In the genomic region with DNA sequence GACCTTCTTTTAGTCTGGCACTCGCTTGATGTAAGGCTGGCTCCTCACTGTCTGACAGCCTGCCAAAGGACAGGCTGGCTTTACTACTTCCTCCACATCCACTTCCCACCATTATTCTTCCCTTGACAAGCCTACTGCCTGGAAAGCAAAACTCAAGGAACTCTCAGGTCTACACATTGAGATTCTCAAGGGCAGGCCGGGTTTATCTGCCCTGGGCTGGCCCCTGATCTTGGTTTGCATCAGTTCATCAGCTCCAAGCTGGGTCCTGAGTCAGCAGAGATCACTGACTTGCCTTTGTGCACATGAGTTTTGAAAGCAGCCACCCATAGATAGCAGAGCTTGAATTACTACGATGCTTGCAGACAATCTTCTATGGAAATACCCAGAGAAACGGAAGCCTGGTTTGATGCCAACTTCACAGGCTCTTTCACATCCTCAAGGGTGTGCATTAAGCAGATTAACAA, we compare ENCODE assay signal across 8 cellular contexts. TPM values are rescaled to one million over a fixed set of nuclear protein-coding genes. Genes with fewer than 3 reads are reported as not detected.
DNase-seq lines count a peak whose midpoint lies in the region; ATAC-seq lines count a peak whose summit lies in the region.

No MANE protein-coding gene starts in this region.

- DNase-seq in activated naive CD4-positive, alpha-beta T cell treated with anti-CD3 and anti-CD28 coated beads for 36 hours: peak; percentile 73
- DNase-seq in activated naive CD4-positive, alpha-beta T cell treated with anti-CD3 and anti-CD28 coated beads, Interleukin-2, amount 50 U/mL, for 16 hours: no peak
- DNase-seq in stimulated activated CD4-positive, alpha-beta T cell treated with anti-CD3 and anti-CD28 coated beads, Interleukin-4, amount 100 ng/mL, for 48 hours (ENCODE audit: low read depth in 2 of 2): peak; percentile 28 to 29
- DNase-seq in NCI-H187 treated with DMSO at 0.1 percent for 48 hours (lab: John Stamatoyannopoulos, UW) (no peak), islet precursor cell (no peak), HUDEP-2 (lab: John Stamatoyannopoulos, UW; ENCODE audit: unreplicated experiment in 76 of 76) (no peak)

- H3K4me1 Mint-ChIP-seq in activated naive CD4-positive, alpha-beta T cell treated with anti-CD3 and anti-CD28 coated beads for 36 hours (ENCODE audit: low read depth): peaks cover 30% of the 10 kb centered on the region

- H3K27ac ChIP-seq in angular gyrus (ENCODE audit: low read depth, low read length): peak overlapping the region; percentile 71

- ATAC-seq in HG03342 (IDR thresholded peaks at IDR 0.05; ENCODE audit: unreplicated experiment): peak; percentile 34

- CTCF ChIA-PET in activated naive CD4-positive, alpha-beta T cell treated with anti-CD3 and anti-CD28 coated beads for 36 hours (lab: Charles Lee): interaction anchor here (0.6 kb wide), 1 partner anchor 266 kb away, joined by 5 read pairs; no protein-coding TSS in a partner anchor

- H3K9me3 Mint-ChIP-seq in activated naive CD4-positive, alpha-beta T cell treated with anti-CD3 and anti-CD28 coated beads for 36 hours: no peaks in the 10 kb centered on the region

- H3K27ac Mint-ChIP-seq in activated naive CD4-positive, alpha-beta T cell treated with anti-CD3 and anti-CD28 coated beads for 36 hours: peak overlapping the region; percentile 73

- H3K36me3 Mint-ChIP-seq in activated naive CD4-positive, alpha-beta T cell treated with anti-CD3 and anti-CD28 coated beads for 36 hours (ENCODE audit: low read depth): no peaks in the 10 kb centered on the region

- H3K27me3 Mint-ChIP-seq in activated naive CD4-positive, alpha-beta T cell treated with anti-CD3 and anti-CD28 coated beads for 36 hours (ENCODE audit: low read depth): no peaks in the 10 kb centered on the region

- H3K4me3 Mint-ChIP-seq in activated naive CD4-positive, alpha-beta T cell treated with anti-CD3 and anti-CD28 coated beads for 36 hours: no peak overlapping the region

- intact Hi-C loops in activated naive CD4-positive, alpha-beta T cell treated with anti-CD3 and anti-CD28 coated beads for 36 hours (cut with micrococcal nuclease): loop anchor here (1.0 kb wide), 6 partner anchors 9 to 478 kb away; no protein-coding TSS in a partner anchor

RNA-seq across cellular contexts. Expression of gene KCTD18, which starts 53.9 kb away (rescaled TPM):
- 10 to 100 TPM in 1 of 2 experiments, 1 to 10 TPM in 1; 8.7 to 10.0 TPM for total RNA-seq in activated naive CD4-positive, alpha-beta T cell treated with anti-CD3 and anti-CD28 coated beads for 36 hours

Comparison
In these comparisons a context has a peak if more than half of its experiments do, and no peak if none do; other contexts are left out.
1. DNase-seq: peak in activated naive CD4-positive, alpha-beta T cell treated with anti-CD3 and anti-CD28 coated beads for 36 hours (single experiment) and stimulated activated CD4-positive, alpha-beta T cell treated with anti-CD3 and anti-CD28 coated beads, Interleukin-4, amount 100 ng/mL, for 48 hours (2 of 2); none in activated naive CD4-positive, alpha-beta T cell treated with anti-CD3 and anti-CD28 coated beads, Interleukin-2, amount 50 U/mL, for 16 hours (single experiment), NCI-H187 treated with DMSO at 0.1 percent for 48 hours (single experiment), islet precursor cell (single experiment) and HUDEP-2 (0 of 76).